In the genomic region with DNA sequence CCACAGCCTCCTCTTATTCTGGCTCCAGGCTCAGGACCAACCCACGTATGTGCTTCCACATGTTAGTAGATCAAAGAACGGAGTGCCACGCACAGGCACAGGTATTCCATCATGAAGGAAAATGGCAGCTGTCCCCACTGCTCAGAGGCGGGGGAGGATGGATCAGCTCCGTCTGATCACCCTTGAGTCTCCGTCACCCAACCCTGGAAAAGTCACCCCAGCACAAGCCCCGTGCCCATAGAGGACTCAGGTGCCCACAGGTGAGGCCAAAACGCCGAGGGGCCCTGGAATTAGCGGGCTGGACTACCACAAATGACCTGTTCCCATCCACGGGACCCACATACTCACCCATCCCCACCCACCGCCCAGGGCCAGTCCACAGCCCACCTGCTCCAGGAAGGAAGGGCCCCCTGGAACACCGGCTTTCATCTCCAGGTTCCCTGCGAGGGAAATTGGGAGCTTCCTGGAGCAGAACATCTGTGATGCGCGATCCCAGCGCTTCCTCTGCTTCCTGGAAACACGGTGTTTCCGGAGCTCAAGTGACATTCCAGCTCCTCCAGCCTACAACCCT, we compare ENCODE assay signal across 20 cellular contexts.
A peak's percentile ranks its signal among the peaks of the same experiment; 100 is the strongest.
DNase-seq lines count a peak whose midpoint lies in the region; ATAC-seq and TF ChIP-seq lines count a peak whose summit lies in the region.
"Had no signal": no experiment of that assay in that cellular context is flagged by ENCODE, and none has a peak within 500 bp of the region (broad histone marks: within the 10 kb centered on the region; RNA-seq: fewer than 3 reads in every experiment).

No MANE protein-coding gene starts in this region.

- 84 to 85% methylated on average over 19 of the region's 19 CpGs for WGBS in lower leg skin, 2 donors
- no CpG with 5 or more reads among the region's 19 CpGs for WGBS in neuronal stem cell (ENCODE audit: extremely low coverage in 2 of 2, insufficient read length in 2 of 2, insufficient replicate concordance in 1 of 2), 2 donors

- intact Hi-C loops in lower leg skin (cut with DNase I; ENCODE audit: low total_unique reads), result no loop called here

- H3K4me1 ChIP-seq in neuronal stem cell (ENCODE audit: control insufficient read depth in 2 of 2, insufficient read depth in 1 of 2, low read depth in 1 of 2, low read length in 2 of 2), result peaks cover 1% of the 10 kb centered on the region in 2 donors
- H3K4me1 ChIP-seq: A549, BE2C, HAP-1 had no signal

- no peak overlapping the region for H3K14ac ChIP-seq in neuronal stem cell (ENCODE audit: low read length)

- no peak overlapping the region for H3K4ac ChIP-seq in neuronal stem cell (ENCODE audit: low read length)

- H3K79me1 ChIP-seq in neuronal stem cell (ENCODE audit: low read depth, low read length), result no peaks in the 10 kb centered on the region

- no peak overlapping the region for H3K27ac ChIP-seq in neuronal stem cell (replicated peaks; ENCODE audit: low read length)
- H3K27ac ChIP-seq: A549, C4-2B, HL-60 had no signal

- no peak overlapping the region for H3K23ac ChIP-seq in neuronal stem cell (ENCODE audit: low read depth, low read length, poor library complexity)

- peak overlapping the region; percentile 16 for H2BK15ac ChIP-seq in neuronal stem cell (ENCODE audit: low read length)

- no peak overlapping the region for H2BK5ac ChIP-seq in neuronal stem cell (ENCODE audit: low read length)

- no peak for TF ChIP-seq POLR2A in lower leg skin (IDR thresholded peaks at IDR 0.05)

- H2BK12ac ChIP-seq in neuronal stem cell (ENCODE audit: low read length), result no peak overlapping the region

- H2BK120ac ChIP-seq in neuronal stem cell (ENCODE audit: low read depth, low read length), result no peak overlapping the region

- H3K4me3 ChIP-seq in lower leg skin (ENCODE audit: low read depth, poor library complexity, severe bottlenecking) (no peak overlapping the region), neuronal stem cell (ENCODE audit: low read length in 2 of 2) (no peak overlapping the region)
- H3K4me3 ChIP-seq: A549, HAP-1 had no signal

- in situ Hi-C loops in GM13977 (cut with MboI; ENCODE audit: low pct_unique_long_range_greater_than_20kb, low sequenced_read_pairs, unreplicated experiment), result no loop called here

- H3K27me3 ChIP-seq in neuronal stem cell (ENCODE audit: control insufficient read depth in 3 of 3, insufficient read depth in 3 of 3, low read depth in 1 of 3, low read length in 3 of 3), result no peaks in the 10 kb centered on the region

- no peaks in the 10 kb centered on the region for H3K36me3 ChIP-seq in neuronal stem cell (replicated peaks in 1 of 2; ENCODE audit: control insufficient read depth in 2 of 2, insufficient read depth in 2 of 2, low read length in 2 of 2)
- H3K36me3 ChIP-seq: BE2C, HAP-1 had no signal

- H3K9me3 ChIP-seq in neuronal stem cell (replicated peaks in 1 of 2; ENCODE audit: control insufficient read depth in 2 of 2, insufficient read depth in 1 of 2, low read depth in 1 of 2, low read length in 2 of 2), result peaks cover 2 to 17% of the 10 kb centered on the region in 2 donors
- H3K9me3 ChIP-seq: A549, BE2C, HAP-1 had no signal

- peak overlapping the region; percentile 53 for H2AK5ac ChIP-seq in neuronal stem cell (ENCODE audit: low read depth, low read length)

- no peak overlapping the region for H4K8ac ChIP-seq in neuronal stem cell (ENCODE audit: low read depth, low read length)

- DNase-seq in GM13977 (ENCODE audit: low spot score), result peak; percentile 6
- DNase-seq in ecto neural progenitor cell (ENCODE audit: low spot score), result peak; percentile 29
- peak; percentile 6 to 75 for DNase-seq in lower leg skin (ENCODE audit: low spot score in 2 of 2)
- DNase-seq in neuronal stem cell (ENCODE audit: low spot score), result no peak
- DNase-seq in activated CD4-positive, CD25-positive, alpha-beta regulatory T cell (lab: John Stamatoyannopoulos, UW), result no peak
- no peak for DNase-seq in activated T-cell treated with anti-CD3 and anti-CD28 coated beads, Interleukin-2, amount 50 U/mL, for 48 hours
- no peak for DNase-seq in NCI-H1417 treated with DMSO at 0.1 percent for 48 hours (lab: John Stamatoyannopoulos, UW)
- DNase-seq: BE2C; CD4-positive, alpha-beta memory T cell; COR-L47; DMS153; DMS79 treated with DMSO at 0.1 percent for 48 hours; EL; GOT3; HFFc6 had no signal

- ATAC-seq in HG03565 (IDR thresholded peaks at IDR 0.05; ENCODE audit: unreplicated experiment), result no peak
- ATAC-seq: A549 had no signal

- no peak overlapping the region for H4K91ac ChIP-seq in neuronal stem cell (ENCODE audit: low read depth, low read length, poor library complexity)

- H3K18ac ChIP-seq in neuronal stem cell (ENCODE audit: low read length), result peak overlapping the region; percentile 3

- TF ChIP-seq CTCF in GM13977 (IDR thresholded peaks at IDR 0.05; ENCODE audit: extremely low read depth, insufficient read depth, missing control alignments) (no peak), lower leg skin (IDR thresholded peaks at IDR 0.05) (no peak)

- H3K9ac ChIP-seq in neuronal stem cell (ENCODE audit: low read depth, low read length, poor library complexity), result peak overlapping the region; percentile 22

- no peak overlapping the region for H2AFZ ChIP-seq in neuronal stem cell (ENCODE audit: low read length)

- H3K4me2 ChIP-seq in neuronal stem cell (ENCODE audit: insufficient read depth, low read length, poor library complexity, severe bottlenecking), result no peak overlapping the region
- H3K4me2 ChIP-seq: A549 had no signal

Comparison
In these comparisons a context has a peak if more than half of its experiments do, and no peak if none do; other contexts are left out.
1. DNase-seq: peak in GM13977 (single experiment), ecto neural progenitor cell (single experiment) and lower leg skin (2 of 2); none in neuronal stem cell (single experiment), activated CD4-positive, CD25-positive, alpha-beta regulatory T cell (0 of 4), activated T-cell treated with anti-CD3 and anti-CD28 coated beads, Interleukin-2, amount 50 U/mL, for 48 hours (0 of 2) and NCI-H1417 treated with DMSO at 0.1 percent for 48 hours (single experiment).